In the genomic region with DNA sequence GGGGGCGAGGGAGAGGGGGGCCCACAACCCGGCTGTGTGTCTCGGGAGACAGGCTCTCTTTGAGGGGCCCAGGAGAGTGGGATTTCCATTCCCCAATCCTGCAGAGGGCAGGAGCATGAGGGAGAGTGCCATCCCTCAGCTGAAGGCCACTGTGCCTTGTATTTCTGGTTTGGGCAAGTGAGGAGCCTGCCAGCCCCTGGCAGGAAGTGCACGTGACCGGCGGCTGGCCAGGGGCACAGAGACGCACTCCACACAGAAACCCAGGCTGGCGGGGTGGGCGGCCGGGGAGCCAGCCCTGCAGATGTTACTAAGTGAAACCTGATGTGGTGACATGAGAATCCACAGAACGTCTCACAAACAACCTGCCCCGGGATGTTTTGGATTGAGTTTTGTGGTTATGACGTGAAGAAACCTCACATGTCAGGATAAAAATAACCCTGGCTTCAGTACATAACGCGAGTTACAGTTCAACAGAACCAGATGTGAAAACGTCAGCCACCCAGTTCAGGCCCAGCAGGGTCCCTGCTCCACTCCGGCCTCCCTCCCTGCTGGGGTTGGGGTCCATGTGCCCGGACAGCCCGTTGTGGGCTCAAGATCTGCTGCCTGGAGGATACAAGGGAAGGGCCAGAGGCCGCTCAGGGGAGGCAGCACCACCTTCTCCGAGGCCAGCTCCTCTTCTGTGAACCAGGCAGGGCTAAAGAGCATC, we compare ENCODE assay signal across 8 cellular contexts. TPM values are rescaled to one million over a fixed set of nuclear protein-coding genes. Genes with fewer than 3 reads are reported as not detected.
A peak's percentile ranks its signal among the peaks of the same experiment; 100 is the strongest.
DNase-seq lines count a peak whose midpoint lies in the region; ATAC-seq and TF ChIP-seq lines count a peak whose summit lies in the region.

No MANE protein-coding gene starts in this region.

- H3K9me3 ChIP-seq in colonic mucosa (no peaks in the 10 kb centered on the region), muscle layer of duodenum (ENCODE audit: control insufficient read depth in 1 of 2, low read length in 2 of 2) (no peaks in the 10 kb centered on the region), subcutaneous abdominal adipose tissue (ENCODE audit: control insufficient read depth in 5 of 5, low read length in 5 of 5) (no peaks in the 10 kb centered on the region), A673 (ENCODE audit: low read depth, low read length, poor library complexity, severe bottlenecking) (no peaks in the 10 kb centered on the region)

- H3K36me3 ChIP-seq in colonic mucosa: no peaks in the 10 kb centered on the region
- H3K36me3 ChIP-seq in muscle layer of duodenum (ENCODE audit: control insufficient read depth in 1 of 2, insufficient read depth in 2 of 2, low read length in 2 of 2): peaks cover 4 to 11% of the 10 kb centered on the region in 2 donors
- peaks cover 0 to 30% (median 9%) of the 10 kb centered on the region in 5 donors for H3K36me3 ChIP-seq in subcutaneous abdominal adipose tissue (ENCODE audit: control insufficient read depth in 5 of 5, insufficient read depth in 5 of 5, low read length in 5 of 5)
- H3K36me3 ChIP-seq in A673 (ENCODE audit: insufficient read depth, low read length, poor library complexity, severe bottlenecking): no peaks in the 10 kb centered on the region

- DNase-seq in activated CD4-positive, CD25-positive, alpha-beta regulatory T cell treated with anti-CD3 and anti-CD28 coated beads, Interleukin-2, amount 50 U/mL, for 72 hours: peak; percentile 75
- no peak for DNase-seq in colonic mucosa
- DNase-seq in retina: no peak
- no peak for DNase-seq in A673 (ENCODE audit: low spot score)

- no peaks in the 10 kb centered on the region for H3K27me3 ChIP-seq in colonic mucosa
- H3K27me3 ChIP-seq in muscle layer of duodenum (ENCODE audit: low read depth, low read length): no peaks in the 10 kb centered on the region
- no peaks in the 10 kb centered on the region for H3K27me3 ChIP-seq in subcutaneous abdominal adipose tissue (ENCODE audit: control insufficient read depth in 5 of 5, insufficient read depth in 4 of 5, low read length in 5 of 5)
- H3K27me3 ChIP-seq in A673 (replicated peaks; ENCODE audit: insufficient read depth, low read depth, low read length, poor library complexity): no peaks in the 10 kb centered on the region

- H3K27ac ChIP-seq in colonic mucosa (peak overlapping the region; percentile 61), muscle layer of duodenum (ENCODE audit: low read length) (peak overlapping the region; percentile 77), subcutaneous abdominal adipose tissue (ENCODE audit: low read depth, low read length) (peak overlapping the region; percentile 10), A673 (ENCODE audit: low read depth, low read length, poor library complexity, severe bottlenecking) (no peak overlapping the region)

- H3K4me1 ChIP-seq in colonic mucosa (peaks cover 7% of the 10 kb centered on the region), muscle layer of duodenum (ENCODE audit: control insufficient read depth in 1 of 2, insufficient read depth in 2 of 2, low read length in 2 of 2) (peaks cover 0 to 29% of the 10 kb centered on the region in 2 donors), subcutaneous abdominal adipose tissue (ENCODE audit: control insufficient read depth in 5 of 5, insufficient read depth in 5 of 5, low read length in 5 of 5) (peaks cover 10 to 58% (median 42%) of the 10 kb centered on the region in 5 donors), A673 (ENCODE audit: insufficient read depth, low read length, poor library complexity, severe bottlenecking) (no peaks in the 10 kb centered on the region)

- no TSS peak for BruUV-seq in A673 (replicated peaks; lab: Mats Ljungman, UMichigan)

- ATAC-seq in GM19023 (IDR thresholded peaks at IDR 0.05; ENCODE audit: unreplicated experiment) (peak; percentile 85), HG03135 (IDR thresholded peaks at IDR 0.05; ENCODE audit: unreplicated experiment) (peak; percentile 81)

- intact Hi-C loops in colonic mucosa (cut with DNase I): no loop called here
- intact Hi-C loops in A673 (cut with micrococcal nuclease; ENCODE audit: unreplicated experiment): no loop called here

- POLR2A ChIA-PET in A673 (lab: Charles Lee; ENCODE audit: low non-redundant PET): interaction anchor here (0.6 kb wide), 1 partner anchor 435 kb away, joined by 3 read pairs; no protein-coding TSS in a partner anchor

- CTCF ChIA-PET in A673 (lab: Charles Lee): no interaction called here

- TF ChIP-seq CTCF in colonic mucosa (IDR thresholded peaks at IDR 0.05) (no peak), A673 (conservative IDR thresholded peaks at IDR 0.05; ENCODE audit: low read depth, low read length) (no peak)

- H3K9ac ChIP-seq in colonic mucosa (ENCODE audit: low read depth in 2 of 2, low read length in 2 of 2) (peak overlapping the region; percentile 37 to 63), subcutaneous abdominal adipose tissue (ENCODE audit: low read length in 5 of 5) (peak overlapping the region in 2 of 5 donors; percentile 44 to 72)

- H3K4me3 ChIP-seq in colonic mucosa: no peak overlapping the region
- peak overlapping the region in 1 of 2 donors; percentile 5 for H3K4me3 ChIP-seq in muscle layer of duodenum (ENCODE audit: low read depth in 1 of 2, low read length in 2 of 2)
- H3K4me3 ChIP-seq in subcutaneous abdominal adipose tissue (ENCODE audit: low read depth in 1 of 5, low read length in 5 of 5): peak overlapping the region in 1 of 5 donors; percentile 20
- H3K4me3 ChIP-seq in A673 (ENCODE audit: low read depth, low read length, poor library complexity, severe bottlenecking): no peak overlapping the region

RNA-seq across cellular contexts. Expression of gene MTSS2, which starts 51.7 kb away (rescaled TPM):
- total RNA-seq in colonic mucosa (10 to 100 TPM; 15.5 to 25.3 TPM), A673 (2021) (47.6 and 54.8 TPM in 2 replicates)
